ENCODE assay signal across 8 cellular contexts in genomic region chr14:91873476-91874265, GRCh38. TPM values are rescaled to one million over a fixed set of nuclear protein-coding genes. Genes with fewer than 3 reads are reported as not detected.
DNase-seq lines count a peak whose midpoint lies in the region; ATAC-seq, FAIRE-seq and TF ChIP-seq lines count a peak whose summit lies in the region.

No MANE protein-coding gene starts in this region.

- FAIRE-seq in RCC 7860 (lab: Jason Lieb, UNC), result no peak

- H3K4me1 ChIP-seq in esophagus muscularis mucosa (peaks cover 12 to 25% (median 18%) of the 10 kb centered on the region in 4 donors), transverse colon (peaks cover 4 to 56% (median 19%) of the 10 kb centered on the region in 4 donors)

- H3K36me3 ChIP-seq in esophagus muscularis mucosa, result peaks cover 0 to 31% (median 15%) of the 10 kb centered on the region in 4 donors
- no peaks in the 10 kb centered on the region for H3K36me3 ChIP-seq in transverse colon

- in situ Hi-C loops in transverse colon (cut with MboI; ENCODE audit: low pct_ligation_motif_present in 1 of 4, low pct_unique_long_range_greater_than_20kb in 1 of 4, low sequenced_read_pairs in 3 of 4), result no loop called here

- no peak overlapping the region for H3K4me3 ChIP-seq in esophagus muscularis mucosa
- no peak overlapping the region for H3K4me3 ChIP-seq in transverse colon

- TF ChIP-seq CTCF in esophagus muscularis mucosa (IDR thresholded peaks at IDR 0.05) (no peak), transverse colon (IDR thresholded peaks at IDR 0.05) (no peak)

- H3K9me3 ChIP-seq in esophagus muscularis mucosa, result peaks cover 0 to under 1% (median 0%) of the 10 kb centered on the region in 4 donors
- H3K9me3 ChIP-seq in transverse colon, result no peaks in the 10 kb centered on the region

- peak; percentile 83 for ATAC-seq in HG03342 (IDR thresholded peaks at IDR 0.05; ENCODE audit: unreplicated experiment)

- intact Hi-C loops in esophagus muscularis mucosa (cut with DNase I), result no loop called here
- intact Hi-C loops in transverse colon (cut with DNase I; ENCODE audit: low total_unique reads), result no loop called here

- peak overlapping the region; percentile 21 to 60 (median 46) for H3K27ac ChIP-seq in esophagus muscularis mucosa (replicated peaks in 1 of 4)
- peak overlapping the region; percentile 84 to 91 (median 89) for H3K27ac ChIP-seq in transverse colon

- DNase-seq in stimulated activated CD4-positive, alpha-beta T cell treated with anti-CD3 and anti-CD28 coated beads, Interleukin-12 subunit alpha, Interleukin-12 subunit beta, amount 100 ng/mL, for 48 hours (ENCODE audit: low read depth in 2 of 3, low spot score in 1 of 3), result peak in 2 of 3 donors; percentile 61 to 63
- no peak for DNase-seq in stimulated activated CD4-positive, alpha-beta T cell treated with anti-CD3 and anti-CD28 coated beads, Interleukin-12 subunit alpha, Interleukin-12 subunit beta, amount 100 ng/mL, for 4 hours
- peak; percentile 61 to 68 for DNase-seq in activated CD4-positive, alpha-beta T cell treated with anti-CD3 and anti-CD28 coated beads for 4 hours
- DNase-seq in esophagus muscularis mucosa (ENCODE audit: extremely low spot score), result no peak
- DNase-seq in transverse colon, result peak; percentile 59
- no peak for DNase-seq in RCC 7860 (ENCODE audit: low spot score)
- no peak for DNase-seq in dermis blood vessel endothelial cell

- TF ChIP-seq EP300 in esophagus muscularis mucosa (IDR thresholded peaks at IDR 0.05) (no peak), transverse colon (IDR thresholded peaks at IDR 0.05; ENCODE audit: low read depth) (no peak)

- WGBS in esophagus muscularis mucosa, result 85% methylated on average over 12 of the region's 15 CpGs
- 60 to 100% methylated on average over 1 to 15 of the region's 15 CpGs for WGBS in transverse colon (ENCODE audit: low coverage in 1 of 2), 2 donors

- TF ChIP-seq POLR2A in esophagus muscularis mucosa (IDR thresholded peaks at IDR 0.05; ENCODE audit: low read depth) (no peak), transverse colon (IDR thresholded peaks at IDR 0.05) (no peak)

- H3K27me3 ChIP-seq in esophagus muscularis mucosa (no peaks in the 10 kb centered on the region), transverse colon (no peaks in the 10 kb centered on the region)

RNA-seq across cellular contexts. Expression of gene TC2N, which starts 6.3 kb away (rescaled TPM):
- total RNA-seq in esophagus muscularis mucosa (10 to 100 TPM; 17.8 to 27.8 (median 23.7) TPM), transverse colon (10 to 100 TPM; 36.0 to 85.4 (median 53.7) TPM), dermis blood vessel endothelial cell (16.8 and 24.2 TPM in 2 replicates)

Comparison
In these comparisons a context has a peak if more than half of its experiments do, and no peak if none do; other contexts are left out.
1. DNase-seq: peak in stimulated activated CD4-positive, alpha-beta T cell treated with anti-CD3 and anti-CD28 coated beads, Interleukin-12 subunit alpha, Interleukin-12 subunit beta, amount 100 ng/mL, for 48 hours (2 of 3), activated CD4-positive, alpha-beta T cell treated with anti-CD3 and anti-CD28 coated beads for 4 hours (2 of 2) and transverse colon (single experiment); none in stimulated activated CD4-positive, alpha-beta T cell treated with anti-CD3 and anti-CD28 coated beads, Interleukin-12 subunit alpha, Interleukin-12 subunit beta, amount 100 ng/mL, for 4 hours (single experiment), esophagus muscularis mucosa (single experiment), RCC 7860 (single experiment) and dermis blood vessel endothelial cell (single experiment).